In genomic region chr15:47486051-47486450, GRCh38 we compare ENCODE assay signal across 32 cellular contexts.
"Had no signal": no experiment of that assay in that cellular context is flagged by ENCODE, and none has a peak within 500 bp of the region (broad histone marks: within the 10 kb centered on the region; RNA-seq: fewer than 3 reads in every experiment).

No MANE protein-coding gene starts in this region.

- H3K27me3 ChIP-seq: adrenal gland, ascending aorta, body of pancreas, brain microvascular endothelial cell, breast epithelium, cardiac muscle cell had no signal

- H3K4me3 ChIP-seq: adrenal gland, ascending aorta, body of pancreas, breast epithelium, cardiac muscle cell had no signal

- H3K4me1 ChIP-seq: adrenal gland, ascending aorta, body of pancreas, breast epithelium had no signal

- H3K36me3 ChIP-seq: adrenal gland, ascending aorta, brain microvascular endothelial cell, breast epithelium, cardiac muscle cell had no signal

- ATAC-seq: activated naive CD4-positive, alpha-beta T cell treated with anti-CD3 and anti-CD28 coated beads, Interleukin-2, amount 50 U/mL, for 72 hours; activated naive CD8-positive, alpha-beta T cell treated with anti-CD3 and anti-CD28 coated beads, Interleukin-2, amount 50 U/mL, for 24 hours; activated T-cell treated with anti-CD3 and anti-CD28 coated beads, Interleukin-2, amount 50 U/mL, for 4 hours; activated T-cell treated with anti-CD3 and anti-CD28 coated beads, Interleukin-2, amount 50 U/mL, for 72 hours; activated T-helper 17 cell treated with anti-CD3 and anti-CD28 coated beads, Interleukin-2, amount 50 U/mL, for 72 hours; body of pancreas had no signal

- H3K27ac ChIP-seq: adrenal gland, ascending aorta, body of pancreas, brain microvascular endothelial cell, breast epithelium, cardiac muscle cell had no signal

- DNase-seq: activated effector memory CD4-positive, alpha-beta T cell treated with anti-CD3 and anti-CD28 coated beads, Interleukin-2, amount 50 U/mL, for 16 hours; activated effector memory CD4-positive, alpha-beta T cell treated with Interleukin-2 at 50 U/mL for 16 hours; activated gamma-delta T cell; activated gamma-delta T cell treated with Interleukin-2 at 50 U/mL for 16 hours; activated naive CD4-positive, alpha-beta T cell; activated naive CD4-positive, alpha-beta T cell treated with anti-CD3 and anti-CD28 coated beads for 36 hours; activated naive CD4-positive, alpha-beta T cell treated with anti-CD3 and anti-CD28 coated beads, Interleukin-2, amount 10 ng/mL, durations not matched to agents 7 days and 5 days; activated naive CD4-positive, alpha-beta T cell treated with Interleukin-2 at 50 U/mL for 16 hours; activated naive CD8-positive, alpha-beta T cell treated with anti-CD3 and anti-CD28 coated beads for 36 hours; activated naive CD8-positive, alpha-beta T cell treated with anti-CD3 and anti-CD28 coated beads, Interleukin-2, amount 10 ng/mL, durations not matched to agents 7 days and 5 days; activated naive CD8-positive, alpha-beta T cell treated with anti-CD3 and anti-CD28 coated beads, Interleukin-2, amount 50 U/mL, for 24 hours; activated T-cell treated with anti-CD3 and anti-CD28 coated beads for 4 hours; activated T-cell treated with anti-CD3 and anti-CD28 coated beads, Interleukin-2, amount 50 U/mL, for 1 hour; activated T-cell treated with anti-CD3 and anti-CD28 coated beads, Interleukin-2, amount 50 U/mL, for 24 hours; activated T-cell treated with anti-CD3 and anti-CD28 coated beads, Interleukin-2, amount 50 U/mL, for 4 hours; activated T-cell treated with anti-CD3 and anti-CD28 coated beads, Interleukin-2, amount 50 U/mL, for 48 hours; activated T-cell treated with anti-CD3 and anti-CD28 coated beads, Interleukin-2, amount 50 U/mL, for 72 hours; adrenal gland; amniotic stem cell; amygdala; anterior cingulate cortex; aorta; body of pancreas; brain microvascular endothelial cell; caudate nucleus; central memory CD4-positive, alpha-beta T cell; cerebellar nuclear complex had no signal

- H3K9me3 ChIP-seq: adrenal gland, ascending aorta, body of pancreas, breast epithelium had no signal
